Comparison of ENCODE assay signal across 1 cellular context in genomic region chr1:29258974-29259801, GRCh38.
TF ChIP-seq lines count a peak whose summit lies in the region.

No MANE protein-coding gene starts in this region.

TF ChIP-seq in GM23338, 12 proteins besides CTCF, POLR2A, EP300 and RAD21 (continued from another document):
- no peak for TF ChIP-seq JUNB (IDR thresholded peaks at IDR 0.05; ENCODE audit: unreplicated experiment)
TF ChIP-seq in GM23338: peak in this region for 0.
